Comparison of ENCODE assay signal across 1 cellular context in the genomic region with DNA sequence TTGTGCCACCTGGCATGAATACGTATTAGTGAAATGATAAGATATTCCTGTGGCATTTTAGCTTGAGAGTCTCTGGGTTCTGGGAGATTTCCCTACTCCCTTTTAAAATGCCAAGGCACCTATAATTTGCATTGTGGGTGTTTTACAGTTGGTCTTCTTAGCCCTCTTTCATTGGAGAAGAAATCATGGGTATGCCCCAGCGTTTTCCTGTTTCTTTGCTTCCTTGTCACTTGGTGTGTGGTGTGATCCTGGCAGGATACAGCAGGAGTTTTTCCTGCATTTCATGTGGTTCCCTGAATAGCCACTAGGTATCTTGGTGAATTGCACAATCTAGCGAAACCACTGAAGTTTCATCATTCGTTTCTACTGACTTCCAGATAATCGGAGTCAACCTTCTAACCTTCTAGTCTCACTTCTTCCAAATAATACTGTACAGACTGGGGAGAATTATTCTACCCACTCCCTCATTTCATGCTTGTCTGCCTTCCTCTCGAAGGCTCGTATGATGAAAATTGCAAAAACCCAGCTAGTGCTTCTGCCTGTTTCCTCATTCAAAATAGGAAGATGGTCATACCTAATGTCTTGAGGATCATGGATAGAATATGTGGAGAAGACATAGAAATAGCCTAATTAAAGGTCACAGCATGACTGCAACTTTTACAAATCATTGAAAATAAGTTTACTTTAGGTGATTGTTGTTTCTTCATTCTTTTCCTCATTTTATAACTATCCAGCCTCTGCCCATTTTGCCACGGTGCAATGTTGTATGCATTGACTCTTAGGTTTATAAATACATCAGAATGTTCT.
TF ChIP-seq lines count a peak whose summit lies in the region.

No MANE protein-coding gene starts in this region.

TF ChIP-seq in K562, 482 proteins besides CTCF, POLR2A, EP300 and RAD21 (continued from another document and continues in another):
- TF ChIP-seq, protein P1, sequence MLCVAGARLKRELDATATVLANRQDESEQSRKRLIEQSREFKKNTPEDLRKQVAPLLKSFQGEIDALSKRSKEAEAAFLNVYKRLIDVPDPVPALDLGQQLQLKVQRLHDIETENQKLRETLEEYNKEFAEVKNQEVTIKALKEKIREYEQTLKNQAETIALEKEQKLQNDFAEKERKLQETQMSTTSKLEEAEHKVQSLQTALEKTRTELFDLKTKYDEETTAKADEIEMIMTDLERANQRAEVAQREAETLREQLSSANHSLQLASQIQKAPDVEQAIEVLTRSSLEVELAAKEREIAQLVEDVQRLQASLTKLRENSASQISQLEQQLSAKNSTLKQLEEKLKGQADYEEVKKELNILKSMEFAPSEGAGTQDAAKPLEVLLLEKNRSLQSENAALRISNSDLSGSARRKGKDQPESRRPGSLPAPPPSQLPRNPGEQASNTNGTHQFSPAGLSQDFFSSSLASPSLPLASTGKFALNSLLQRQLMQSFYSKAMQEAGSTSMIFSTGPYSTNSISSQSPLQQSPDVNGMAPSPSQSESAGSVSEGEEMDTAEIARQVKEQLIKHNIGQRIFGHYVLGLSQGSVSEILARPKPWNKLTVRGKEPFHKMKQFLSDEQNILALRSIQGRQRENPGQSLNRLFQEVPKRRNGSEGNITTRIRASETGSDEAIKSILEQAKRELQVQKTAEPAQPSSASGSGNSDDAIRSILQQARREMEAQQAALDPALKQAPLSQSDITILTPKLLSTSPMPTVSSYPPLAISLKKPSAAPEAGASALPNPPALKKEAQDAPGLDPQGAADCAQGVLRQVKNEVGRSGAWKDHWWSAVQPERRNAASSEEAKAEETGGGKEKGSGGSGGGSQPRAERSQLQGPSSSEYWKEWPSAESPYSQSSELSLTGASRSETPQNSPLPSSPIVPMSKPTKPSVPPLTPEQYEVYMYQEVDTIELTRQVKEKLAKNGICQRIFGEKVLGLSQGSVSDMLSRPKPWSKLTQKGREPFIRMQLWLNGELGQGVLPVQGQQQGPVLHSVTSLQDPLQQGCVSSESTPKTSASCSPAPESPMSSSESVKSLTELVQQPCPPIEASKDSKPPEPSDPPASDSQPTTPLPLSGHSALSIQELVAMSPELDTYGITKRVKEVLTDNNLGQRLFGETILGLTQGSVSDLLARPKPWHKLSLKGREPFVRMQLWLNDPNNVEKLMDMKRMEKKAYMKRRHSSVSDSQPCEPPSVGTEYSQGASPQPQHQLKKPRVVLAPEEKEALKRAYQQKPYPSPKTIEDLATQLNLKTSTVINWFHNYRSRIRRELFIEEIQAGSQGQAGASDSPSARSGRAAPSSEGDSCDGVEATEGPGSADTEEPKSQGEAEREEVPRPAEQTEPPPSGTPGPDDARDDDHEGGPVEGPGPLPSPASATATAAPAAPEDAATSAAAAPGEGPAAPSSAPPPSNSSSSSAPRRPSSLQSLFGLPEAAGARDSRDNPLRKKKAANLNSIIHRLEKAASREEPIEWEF (CRISPR knock-in tag; IDR thresholded peaks at IDR 0.05) = 0 out of 2 replicates have a peak, but pooled peaks have one; percentile 63
- TF ChIP-seq MED1 (CRISPR knock-in tag; IDR thresholded peaks at IDR 0.05; ENCODE audit: borderline replicate concordance) (no peak), ZNF324 (CRISPR knock-in tag; IDR thresholded peaks at IDR 0.05) (0 out of 2 replicates have a peak, but pooled peaks have one; percentile 58), TARDBP (IDR thresholded peaks at IDR 0.05) (no peak), NBN (IDR thresholded peaks at IDR 0.05; ENCODE audit: low read depth) (peak; percentile 82; the same call in 1 of the 2 replicates), CBFA2T3 (IDR thresholded peaks at IDR 0.05) (no peak), CHD1 (IDR thresholded peaks at IDR 0.05; ENCODE audit: low read length) (peak; percentile 62), NCOA2 (IDR thresholded peaks at IDR 0.05; ENCODE audit: partially characterized antibody in 2 of 2) (no peak), HMG20A (CRISPR knock-in tag; conservative IDR thresholded peaks at IDR 0.05) (no peak), MEIS2 (IDR thresholded peaks at IDR 0.05; ENCODE audit: partially characterized antibody) (no peak)
- TF ChIP-seq, protein P2, sequence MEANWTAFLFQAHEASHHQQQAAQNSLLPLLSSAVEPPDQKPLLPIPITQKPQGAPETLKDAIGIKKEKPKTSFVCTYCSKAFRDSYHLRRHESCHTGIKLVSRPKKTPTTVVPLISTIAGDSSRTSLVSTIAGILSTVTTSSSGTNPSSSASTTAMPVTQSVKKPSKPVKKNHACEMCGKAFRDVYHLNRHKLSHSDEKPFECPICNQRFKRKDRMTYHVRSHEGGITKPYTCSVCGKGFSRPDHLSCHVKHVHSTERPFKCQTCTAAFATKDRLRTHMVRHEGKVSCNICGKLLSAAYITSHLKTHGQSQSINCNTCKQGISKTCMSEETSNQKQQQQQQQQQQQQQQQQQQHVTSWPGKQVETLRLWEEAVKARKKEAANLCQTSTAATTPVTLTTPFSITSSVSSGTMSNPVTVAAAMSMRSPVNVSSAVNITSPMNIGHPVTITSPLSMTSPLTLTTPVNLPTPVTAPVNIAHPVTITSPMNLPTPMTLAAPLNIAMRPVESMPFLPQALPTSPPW (CRISPR knock-in tag; IDR thresholded peaks at IDR 0.05) = no peak
- TF ChIP-seq, protein P3, sequence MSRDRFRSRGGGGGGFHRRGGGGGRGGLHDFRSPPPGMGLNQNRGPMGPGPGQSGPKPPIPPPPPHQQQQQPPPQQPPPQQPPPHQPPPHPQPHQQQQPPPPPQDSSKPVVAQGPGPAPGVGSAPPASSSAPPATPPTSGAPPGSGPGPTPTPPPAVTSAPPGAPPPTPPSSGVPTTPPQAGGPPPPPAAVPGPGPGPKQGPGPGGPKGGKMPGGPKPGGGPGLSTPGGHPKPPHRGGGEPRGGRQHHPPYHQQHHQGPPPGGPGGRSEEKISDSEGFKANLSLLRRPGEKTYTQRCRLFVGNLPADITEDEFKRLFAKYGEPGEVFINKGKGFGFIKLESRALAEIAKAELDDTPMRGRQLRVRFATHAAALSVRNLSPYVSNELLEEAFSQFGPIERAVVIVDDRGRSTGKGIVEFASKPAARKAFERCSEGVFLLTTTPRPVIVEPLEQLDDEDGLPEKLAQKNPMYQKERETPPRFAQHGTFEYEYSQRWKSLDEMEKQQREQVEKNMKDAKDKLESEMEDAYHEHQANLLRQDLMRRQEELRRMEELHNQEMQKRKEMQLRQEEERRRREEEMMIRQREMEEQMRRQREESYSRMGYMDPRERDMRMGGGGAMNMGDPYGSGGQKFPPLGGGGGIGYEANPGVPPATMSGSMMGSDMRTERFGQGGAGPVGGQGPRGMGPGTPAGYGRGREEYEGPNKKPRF (IDR thresholded peaks at IDR 0.05; ENCODE audit: low read depth, low read length) = no peak
- TF ChIP-seq, protein P4, sequence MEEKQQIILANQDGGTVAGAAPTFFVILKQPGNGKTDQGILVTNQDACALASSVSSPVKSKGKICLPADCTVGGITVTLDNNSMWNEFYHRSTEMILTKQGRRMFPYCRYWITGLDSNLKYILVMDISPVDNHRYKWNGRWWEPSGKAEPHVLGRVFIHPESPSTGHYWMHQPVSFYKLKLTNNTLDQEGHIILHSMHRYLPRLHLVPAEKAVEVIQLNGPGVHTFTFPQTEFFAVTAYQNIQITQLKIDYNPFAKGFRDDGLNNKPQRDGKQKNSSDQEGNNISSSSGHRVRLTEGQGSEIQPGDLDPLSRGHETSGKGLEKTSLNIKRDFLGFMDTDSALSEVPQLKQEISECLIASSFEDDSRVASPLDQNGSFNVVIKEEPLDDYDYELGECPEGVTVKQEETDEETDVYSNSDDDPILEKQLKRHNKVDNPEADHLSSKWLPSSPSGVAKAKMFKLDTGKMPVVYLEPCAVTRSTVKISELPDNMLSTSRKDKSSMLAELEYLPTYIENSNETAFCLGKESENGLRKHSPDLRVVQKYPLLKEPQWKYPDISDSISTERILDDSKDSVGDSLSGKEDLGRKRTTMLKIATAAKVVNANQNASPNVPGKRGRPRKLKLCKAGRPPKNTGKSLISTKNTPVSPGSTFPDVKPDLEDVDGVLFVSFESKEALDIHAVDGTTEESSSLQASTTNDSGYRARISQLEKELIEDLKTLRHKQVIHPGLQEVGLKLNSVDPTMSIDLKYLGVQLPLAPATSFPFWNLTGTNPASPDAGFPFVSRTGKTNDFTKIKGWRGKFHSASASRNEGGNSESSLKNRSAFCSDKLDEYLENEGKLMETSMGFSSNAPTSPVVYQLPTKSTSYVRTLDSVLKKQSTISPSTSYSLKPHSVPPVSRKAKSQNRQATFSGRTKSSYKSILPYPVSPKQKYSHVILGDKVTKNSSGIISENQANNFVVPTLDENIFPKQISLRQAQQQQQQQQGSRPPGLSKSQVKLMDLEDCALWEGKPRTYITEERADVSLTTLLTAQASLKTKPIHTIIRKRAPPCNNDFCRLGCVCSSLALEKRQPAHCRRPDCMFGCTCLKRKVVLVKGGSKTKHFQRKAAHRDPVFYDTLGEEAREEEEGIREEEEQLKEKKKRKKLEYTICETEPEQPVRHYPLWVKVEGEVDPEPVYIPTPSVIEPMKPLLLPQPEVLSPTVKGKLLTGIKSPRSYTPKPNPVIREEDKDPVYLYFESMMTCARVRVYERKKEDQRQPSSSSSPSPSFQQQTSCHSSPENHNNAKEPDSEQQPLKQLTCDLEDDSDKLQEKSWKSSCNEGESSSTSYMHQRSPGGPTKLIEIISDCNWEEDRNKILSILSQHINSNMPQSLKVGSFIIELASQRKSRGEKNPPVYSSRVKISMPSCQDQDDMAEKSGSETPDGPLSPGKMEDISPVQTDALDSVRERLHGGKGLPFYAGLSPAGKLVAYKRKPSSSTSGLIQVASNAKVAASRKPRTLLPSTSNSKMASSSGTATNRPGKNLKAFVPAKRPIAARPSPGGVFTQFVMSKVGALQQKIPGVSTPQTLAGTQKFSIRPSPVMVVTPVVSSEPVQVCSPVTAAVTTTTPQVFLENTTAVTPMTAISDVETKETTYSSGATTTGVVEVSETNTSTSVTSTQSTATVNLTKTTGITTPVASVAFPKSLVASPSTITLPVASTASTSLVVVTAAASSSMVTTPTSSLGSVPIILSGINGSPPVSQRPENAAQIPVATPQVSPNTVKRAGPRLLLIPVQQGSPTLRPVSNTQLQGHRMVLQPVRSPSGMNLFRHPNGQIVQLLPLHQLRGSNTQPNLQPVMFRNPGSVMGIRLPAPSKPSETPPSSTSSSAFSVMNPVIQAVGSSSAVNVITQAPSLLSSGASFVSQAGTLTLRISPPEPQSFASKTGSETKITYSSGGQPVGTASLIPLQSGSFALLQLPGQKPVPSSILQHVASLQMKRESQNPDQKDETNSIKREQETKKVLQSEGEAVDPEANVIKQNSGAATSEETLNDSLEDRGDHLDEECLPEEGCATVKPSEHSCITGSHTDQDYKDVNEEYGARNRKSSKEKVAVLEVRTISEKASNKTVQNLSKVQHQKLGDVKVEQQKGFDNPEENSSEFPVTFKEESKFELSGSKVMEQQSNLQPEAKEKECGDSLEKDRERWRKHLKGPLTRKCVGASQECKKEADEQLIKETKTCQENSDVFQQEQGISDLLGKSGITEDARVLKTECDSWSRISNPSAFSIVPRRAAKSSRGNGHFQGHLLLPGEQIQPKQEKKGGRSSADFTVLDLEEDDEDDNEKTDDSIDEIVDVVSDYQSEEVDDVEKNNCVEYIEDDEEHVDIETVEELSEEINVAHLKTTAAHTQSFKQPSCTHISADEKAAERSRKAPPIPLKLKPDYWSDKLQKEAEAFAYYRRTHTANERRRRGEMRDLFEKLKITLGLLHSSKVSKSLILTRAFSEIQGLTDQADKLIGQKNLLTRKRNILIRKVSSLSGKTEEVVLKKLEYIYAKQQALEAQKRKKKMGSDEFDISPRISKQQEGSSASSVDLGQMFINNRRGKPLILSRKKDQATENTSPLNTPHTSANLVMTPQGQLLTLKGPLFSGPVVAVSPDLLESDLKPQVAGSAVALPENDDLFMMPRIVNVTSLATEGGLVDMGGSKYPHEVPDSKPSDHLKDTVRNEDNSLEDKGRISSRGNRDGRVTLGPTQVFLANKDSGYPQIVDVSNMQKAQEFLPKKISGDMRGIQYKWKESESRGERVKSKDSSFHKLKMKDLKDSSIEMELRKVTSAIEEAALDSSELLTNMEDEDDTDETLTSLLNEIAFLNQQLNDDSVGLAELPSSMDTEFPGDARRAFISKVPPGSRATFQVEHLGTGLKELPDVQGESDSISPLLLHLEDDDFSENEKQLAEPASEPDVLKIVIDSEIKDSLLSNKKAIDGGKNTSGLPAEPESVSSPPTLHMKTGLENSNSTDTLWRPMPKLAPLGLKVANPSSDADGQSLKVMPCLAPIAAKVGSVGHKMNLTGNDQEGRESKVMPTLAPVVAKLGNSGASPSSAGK (IDR thresholded peaks at IDR 0.05) = no peak
- TF ChIP-seq, protein P5, sequence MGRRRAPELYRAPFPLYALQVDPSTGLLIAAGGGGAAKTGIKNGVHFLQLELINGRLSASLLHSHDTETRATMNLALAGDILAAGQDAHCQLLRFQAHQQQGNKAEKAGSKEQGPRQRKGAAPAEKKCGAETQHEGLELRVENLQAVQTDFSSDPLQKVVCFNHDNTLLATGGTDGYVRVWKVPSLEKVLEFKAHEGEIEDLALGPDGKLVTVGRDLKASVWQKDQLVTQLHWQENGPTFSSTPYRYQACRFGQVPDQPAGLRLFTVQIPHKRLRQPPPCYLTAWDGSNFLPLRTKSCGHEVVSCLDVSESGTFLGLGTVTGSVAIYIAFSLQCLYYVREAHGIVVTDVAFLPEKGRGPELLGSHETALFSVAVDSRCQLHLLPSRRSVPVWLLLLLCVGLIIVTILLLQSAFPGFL (CRISPR knock-in tag; IDR thresholded peaks at IDR 0.05) = no peak
- TF ChIP-seq, protein P6, sequence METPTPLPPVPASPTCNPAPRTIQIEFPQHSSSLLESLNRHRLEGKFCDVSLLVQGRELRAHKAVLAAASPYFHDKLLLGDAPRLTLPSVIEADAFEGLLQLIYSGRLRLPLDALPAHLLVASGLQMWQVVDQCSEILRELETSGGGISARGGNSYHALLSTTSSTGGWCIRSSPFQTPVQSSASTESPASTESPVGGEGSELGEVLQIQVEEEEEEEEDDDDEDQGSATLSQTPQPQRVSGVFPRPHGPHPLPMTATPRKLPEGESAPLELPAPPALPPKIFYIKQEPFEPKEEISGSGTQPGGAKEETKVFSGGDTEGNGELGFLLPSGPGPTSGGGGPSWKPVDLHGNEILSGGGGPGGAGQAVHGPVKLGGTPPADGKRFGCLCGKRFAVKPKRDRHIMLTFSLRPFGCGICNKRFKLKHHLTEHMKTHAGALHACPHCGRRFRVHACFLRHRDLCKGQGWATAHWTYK (CRISPR knock-in tag; IDR thresholded peaks at IDR 0.05) = peak; percentile 22; the same call in 1 of the 2 replicates
